Comparison of ENCODE assay signal across 1 cellular context in the genomic region with DNA sequence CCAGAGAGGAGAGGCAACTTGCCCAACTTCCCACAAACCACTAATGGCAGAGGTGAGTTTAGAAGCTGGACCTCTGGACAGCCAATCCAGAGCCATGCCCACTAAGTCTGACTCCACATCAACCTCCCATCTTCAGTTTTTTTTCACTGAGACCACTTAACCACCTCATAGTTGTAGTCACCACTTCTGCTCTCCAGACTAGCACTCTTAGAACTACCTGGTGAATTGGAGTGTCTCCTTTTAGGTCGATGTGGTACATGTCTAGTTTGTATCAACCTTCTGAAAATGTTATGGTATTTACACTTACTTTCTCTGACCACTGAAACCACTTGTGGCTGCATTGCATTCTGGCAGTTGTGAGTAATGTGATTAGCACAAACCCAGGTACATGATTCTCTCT.
TF ChIP-seq lines count a peak whose summit lies in the region.

No MANE protein-coding gene starts in this region.

TF ChIP-seq in GM12878, 131 proteins besides CTCF, POLR2A, EP300 and RAD21:
- peak; percentile 61 for TF ChIP-seq RUNX3 (IDR thresholded peaks at IDR 0.05; ENCODE audit: low read length)
- TF ChIP-seq, protein P1, sequence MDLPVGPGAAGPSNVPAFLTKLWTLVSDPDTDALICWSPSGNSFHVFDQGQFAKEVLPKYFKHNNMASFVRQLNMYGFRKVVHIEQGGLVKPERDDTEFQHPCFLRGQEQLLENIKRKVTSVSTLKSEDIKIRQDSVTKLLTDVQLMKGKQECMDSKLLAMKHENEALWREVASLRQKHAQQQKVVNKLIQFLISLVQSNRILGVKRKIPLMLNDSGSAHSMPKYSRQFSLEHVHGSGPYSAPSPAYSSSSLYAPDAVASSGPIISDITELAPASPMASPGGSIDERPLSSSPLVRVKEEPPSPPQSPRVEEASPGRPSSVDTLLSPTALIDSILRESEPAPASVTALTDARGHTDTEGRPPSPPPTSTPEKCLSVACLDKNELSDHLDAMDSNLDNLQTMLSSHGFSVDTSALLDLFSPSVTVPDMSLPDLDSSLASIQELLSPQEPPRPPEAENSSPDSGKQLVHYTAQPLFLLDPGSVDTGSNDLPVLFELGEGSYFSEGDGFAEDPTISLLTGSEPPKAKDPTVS (IDR thresholded peaks at IDR 0.05; ENCODE audit: low read depth, low read length), result no peak
